ENCODE assay signal across 9 cellular contexts in the genomic region with DNA sequence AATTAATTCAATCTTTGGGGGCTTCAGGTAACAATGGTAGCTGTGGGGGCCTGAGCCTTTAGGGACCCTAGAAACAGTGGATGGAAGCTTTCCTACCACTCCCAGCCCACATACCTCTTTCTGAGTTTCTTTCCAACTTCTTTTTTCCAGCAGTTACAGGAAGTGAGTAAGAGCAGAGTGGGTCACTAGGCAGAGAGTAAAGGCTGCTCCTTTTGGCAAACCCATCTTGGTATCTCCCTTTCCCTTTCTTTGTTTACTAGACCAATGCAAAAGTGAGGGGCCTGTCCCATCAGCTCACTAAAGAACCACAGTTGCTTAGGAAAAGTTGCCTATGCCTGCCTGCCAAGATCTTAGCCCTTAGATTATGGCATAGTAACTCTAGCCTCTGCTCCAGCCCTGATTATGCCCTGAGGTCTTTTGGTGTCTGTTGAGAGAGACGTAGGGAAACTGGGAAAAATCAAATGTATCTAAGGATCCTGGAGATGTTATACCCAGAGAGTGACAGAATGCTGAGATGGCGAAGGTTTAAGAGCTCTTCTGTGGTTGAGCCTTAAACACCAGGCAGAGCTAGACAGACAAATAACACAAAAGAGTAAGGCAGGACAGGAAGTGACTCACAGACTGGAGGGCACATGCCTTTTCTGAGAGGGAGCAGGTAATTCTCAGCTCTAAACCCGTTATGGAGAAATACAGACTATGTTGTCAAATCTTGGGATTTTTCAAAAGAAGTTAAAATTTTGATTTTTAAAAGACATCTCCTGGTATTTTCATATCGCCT. TPM values are rescaled to one million over a fixed set of nuclear protein-coding genes. Genes with fewer than 3 reads are reported as not detected.
DNase-seq lines count a peak whose midpoint lies in the region; ATAC-seq and TF ChIP-seq lines count a peak whose summit lies in the region.
"Had no signal": no experiment of that assay in that cellular context is flagged by ENCODE, and none has a peak within 500 bp of the region (broad histone marks: within the 10 kb centered on the region; RNA-seq: fewer than 3 reads in every experiment).

No MANE protein-coding gene starts in this region.

- CTCF ChIA-PET in CD4-positive, alpha-beta T cell (lab: Charles Lee), result interaction anchor here (0.5 to 0.7 kb wide), 3 partner anchors 41 to 274 kb away, joined by 3 to 4 read pairs (median 3); no protein-coding TSS in a partner anchor

- no peak overlapping the region for H3K27ac ChIP-seq in CD4-positive, alpha-beta T cell (ENCODE audit: low read depth, low read length)

- intact Hi-C loops in CD4-positive, alpha-beta T cell (cut with DNase I, micrococcal nuclease), result no loop called here

- peaks cover 17% of the 10 kb centered on the region for H3K27me3 Mint-ChIP-seq in CD4-positive, alpha-beta T cell
- H3K27me3 Mint-ChIP-seq in T-helper 17 cell, result peaks cover 17% of the 10 kb centered on the region

- H3K36me3 Mint-ChIP-seq in CD4-positive, alpha-beta T cell (ENCODE audit: low read depth), result no peaks in the 10 kb centered on the region
- H3K36me3 Mint-ChIP-seq in T-helper 17 cell (ENCODE audit: low read depth), result peaks cover 2% of the 10 kb centered on the region

- no peaks in the 10 kb centered on the region for H3K9me3 Mint-ChIP-seq in CD4-positive, alpha-beta T cell
- H3K9me3 Mint-ChIP-seq: nephron progenitor cell had no signal

- H3K4me3 Mint-ChIP-seq in CD4-positive, alpha-beta T cell, result no peak overlapping the region
- no peak overlapping the region for H3K4me3 Mint-ChIP-seq in T-helper 17 cell
- H3K4me3 Mint-ChIP-seq: nephron progenitor cell had no signal

- no peak for TF ChIP-seq CTCF in CD4-positive, alpha-beta T cell (IDR thresholded peaks at IDR 0.05)

- ATAC-seq in CD4-positive, alpha-beta T cell (ENCODE audit: poor library complexity), result peak; percentile 88
- ATAC-seq in HG03432 (IDR thresholded peaks at IDR 0.05; ENCODE audit: unreplicated experiment) (peak; percentile 86), T-helper 17 cell (peak; percentile 88), GM18870 (IDR thresholded peaks at IDR 0.05; ENCODE audit: unreplicated experiment) (no peak)

- peak overlapping the region; percentile 7 for H3K27ac Mint-ChIP-seq in CD4-positive, alpha-beta T cell
- H3K27ac Mint-ChIP-seq in T-helper 17 cell, result peak overlapping the region; percentile 59
- H3K27ac Mint-ChIP-seq: nephron progenitor cell had no signal

- H3K27me3 ChIP-seq in CD4-positive, alpha-beta T cell (ENCODE audit: control insufficient read depth, insufficient read depth, low read length), result peaks cover 1% of the 10 kb centered on the region

- peaks cover 11% of the 10 kb centered on the region for H3K4me1 Mint-ChIP-seq in CD4-positive, alpha-beta T cell (ENCODE audit: low read depth)
- peaks cover 11% of the 10 kb centered on the region for H3K4me1 Mint-ChIP-seq in T-helper 17 cell

- DNase-seq in CD4-positive, alpha-beta T cell, result no peak
- DNase-seq in T-helper 17 cell (no peak), hepatic stellate cell (ENCODE audit: low spot score) (peak; percentile 10), NCI-H1694 treated with DMSO at 0.1 percent for 48 hours (lab: John Stamatoyannopoulos, UW) (no peak), NAMALWA (ENCODE audit: low spot score) (no peak), NCI-H146 treated with DMSO at 0.1 percent for 48 hours (lab: John Stamatoyannopoulos, UW; ENCODE audit: unreplicated experiment) (no peak)
- DNase-seq: nephron progenitor cell had no signal

- POLR2A ChIA-PET in CD4-positive, alpha-beta T cell (lab: Charles Lee), result no interaction called here

- no peaks in the 10 kb centered on the region for H3K9me3 ChIP-seq in CD4-positive, alpha-beta T cell (ENCODE audit: control insufficient read depth, low read length)
- no peaks in the 10 kb centered on the region for H3K9me3 ChIP-seq in T-helper 17 cell (ENCODE audit: control insufficient read depth, low read length, poor library complexity, severe bottlenecking)

RNA-seq across cellular contexts. Expression of a gene that starts 7.7 kb away (rescaled TPM):
- under 1 TPM in 1 of 2 experiments, not detected in 1; 0.34 TPM for total RNA-seq in CD4-positive, alpha-beta T cell
- total RNA-seq in T-helper 17 cell, result under 1 TPM; 0.13 to 0.15 TPM

RNA-seq across cellular contexts. Expression of a gene that starts 31.3 kb away (rescaled TPM):
- 1 to 10 TPM; 8.1 TPM for total RNA-seq in CD4-positive, alpha-beta T cell
- 10 to 100 TPM; 12.8 to 14.6 TPM for total RNA-seq in T-helper 17 cell

RNA-seq across cellular contexts. Expression of a gene that starts 31.4 kb away (rescaled TPM):
- 1 to 10 TPM; 1.4 to 1.7 TPM for total RNA-seq in CD4-positive, alpha-beta T cell
- 1 to 10 TPM; 2.8 to 3.4 TPM for total RNA-seq in T-helper 17 cell
